In the genomic region with DNA sequence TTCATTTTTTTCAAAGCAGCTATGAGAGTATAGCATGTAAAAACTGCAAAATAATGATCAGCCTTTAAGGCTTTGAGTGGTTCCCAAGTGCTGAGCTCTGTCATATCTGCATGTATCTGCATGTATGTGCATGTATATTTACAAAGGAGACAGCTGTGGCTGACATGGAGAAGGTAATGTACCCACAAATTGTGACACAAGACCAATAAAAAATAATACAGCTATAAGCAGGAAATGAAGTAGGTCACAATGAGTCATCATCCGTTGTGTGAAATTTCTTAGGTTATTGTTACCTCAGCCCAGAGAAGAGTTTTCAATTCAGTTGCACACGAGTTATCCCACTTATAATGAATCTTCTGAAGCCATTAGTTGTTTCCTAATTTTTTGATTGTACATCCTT, we compare ENCODE assay signal across 8 cellular contexts.
DNase-seq lines count a peak whose midpoint lies in the region; ATAC-seq and TF ChIP-seq lines count a peak whose summit lies in the region.

No MANE protein-coding gene starts in this region.

- H3K4me2 ChIP-seq in BLaER1 treated with 17β-estradiol and CSF1 and Interleukin-3, amounts not matched to agents 10 nM and 100 nM, result peak overlapping the region; percentile 32 to 75 (median 59); a peak in 21 of 22 replicates
- no peak overlapping the region for H3K4me2 ChIP-seq in GM23248 (ENCODE audit: unreplicated experiment)

- H3K9me2 ChIP-seq in GM23248 (ENCODE audit: insufficient read depth), result no peaks in the 10 kb centered on the region

- 30 to 40% methylated on average over 2 of the region's 2 CpGs for WGBS in GM23248 (ENCODE audit: low coverage in 1 of 2, low lambda C conversion rate in 2 of 2, missing lambda C conversion rate in 2 of 2), 2 experiments

- peak overlapping the region in 10 of 11 experiments; percentile 18 to 83 (median 72); a peak in 20 of 22 replicates for H3K27ac ChIP-seq in BLaER1 treated with 17β-estradiol and CSF1 and Interleukin-3, amounts not matched to agents 10 nM and 100 nM
- H3K27ac ChIP-seq in GM23248 (peak overlapping the region; percentile 23; the same call in 1 of the 2 replicates), SJCRH30 (peak overlapping the region; percentile 85), vagina (peak overlapping the region; percentile 68)

- peaks cover 19% of the 10 kb centered on the region for H3F3A ChIP-seq in GM23248 (ENCODE audit: insufficient read depth)

- TF ChIP-seq POLR2A in vagina (IDR thresholded peaks at IDR 0.05), result no peak

- no peaks in the 10 kb centered on the region for H3K36me3 ChIP-seq in BLaER1 treated with 17β-estradiol and CSF1 and Interleukin-3, amounts not matched to agents 10 nM and 100 nM
- H3K36me3 ChIP-seq in GM23248 (ENCODE audit: low read depth) (no peaks in the 10 kb centered on the region), SJCRH30 (no peaks in the 10 kb centered on the region), vagina (no peaks in the 10 kb centered on the region)

- H3K9me3 ChIP-seq in BLaER1 treated with 17β-estradiol and CSF1 and Interleukin-3, amounts not matched to agents 10 nM and 100 nM (replicated peaks in 1 of 11), result no peaks in the 10 kb centered on the region
- H3K9me3 ChIP-seq in GM23248 (ENCODE audit: low read depth) (no peaks in the 10 kb centered on the region), SJCRH30 (replicated peaks) (no peaks in the 10 kb centered on the region), vagina (no peaks in the 10 kb centered on the region)

- no peaks in the 10 kb centered on the region for H4K20me1 ChIP-seq in BLaER1 treated with 17β-estradiol and CSF1 and Interleukin-3, amounts not matched to agents 10 nM and 100 nM
- no peaks in the 10 kb centered on the region for H4K20me1 ChIP-seq in GM23248 (ENCODE audit: insufficient read depth)

- H3K4me1 ChIP-seq in BLaER1 treated with 17β-estradiol and CSF1 and Interleukin-3, amounts not matched to agents 10 nM and 100 nM, result peaks cover 19 to 100% (median 32%) of the 10 kb centered on the region in 10 experiments
- H3K4me1 ChIP-seq in GM23248 (ENCODE audit: insufficient read depth) (peaks cover 30% of the 10 kb centered on the region), SJCRH30 (peaks cover 47% of the 10 kb centered on the region), vagina (peaks cover 29% of the 10 kb centered on the region)

- intact Hi-C loops in vagina (cut with DNase I), result no loop called here

- no peaks in the 10 kb centered on the region for H3K27me3 ChIP-seq in BLaER1 treated with 17β-estradiol and CSF1 and Interleukin-3, amounts not matched to agents 10 nM and 100 nM
- no peaks in the 10 kb centered on the region for H3K27me3 ChIP-seq in GM23248 (replicated peaks; ENCODE audit: insufficient read depth)
- no peaks in the 10 kb centered on the region for H3K27me3 ChIP-seq in SJCRH30
- no peaks in the 10 kb centered on the region for H3K27me3 ChIP-seq in vagina

- H3K4me3 ChIP-seq in BLaER1 treated with 17β-estradiol and CSF1 and Interleukin-3, amounts not matched to agents 10 nM and 100 nM, result no peak overlapping the region
- H3K4me3 ChIP-seq in GM23248 (no peak overlapping the region), SJCRH30 (no peak overlapping the region), vagina (no peak overlapping the region)

- peak overlapping the region in 5 of 11 experiments; percentile 12 to 36 (median 23); a peak in 4 of 22 replicates for H3K9ac ChIP-seq in BLaER1 treated with 17β-estradiol and CSF1 and Interleukin-3, amounts not matched to agents 10 nM and 100 nM
- H3K9ac ChIP-seq in GM23248, result no peak overlapping the region

- DNase-seq in GM23248 (peak; percentile 82), SJCRH30 (peak in 1 of 2 experiments; percentile 41), fibroblast of gingiva (ENCODE audit: low read depth) (peak; percentile 17), vagina (ENCODE audit: extremely low spot score in 2 of 2) (no peak), NCI-H1048 (lab: John Stamatoyannopoulos, UW) (no peak), amygdala (lab: John Stamatoyannopoulos, UW) (no peak)

- ATAC-seq in HG02759 (IDR thresholded peaks at IDR 0.05; ENCODE audit: unreplicated experiment), result no peak

- in situ Hi-C loops in GM23248 (cut with MboI), result no loop called here

- TF ChIP-seq CTCF in vagina (IDR thresholded peaks at IDR 0.05), result no peak

- no peaks in the 10 kb centered on the region for H3K79me2 ChIP-seq in GM23248 (ENCODE audit: insufficient read depth)

- H2AFZ ChIP-seq in GM23248, result peak overlapping the region; percentile 50; the same call in 1 of the 2 replicates

Comparison
In these comparisons a context has a peak if more than half of its experiments do, and no peak if none do; other contexts are left out.
1. H3K27ac ChIP-seq: peak in every context shown above with its lines; median percentile 85 in SJCRH30; 72 in BLaER1 treated with 17β-estradiol and CSF1 and Interleukin-3, amounts not matched to agents 10 nM and 100 nM; 68 in vagina; 23 in GM23248.
2. DNase-seq: peak in GM23248 (single experiment) and fibroblast of gingiva (single experiment); none in vagina (0 of 2), NCI-H1048 (single experiment) and amygdala (0 of 56).